ENCODE assay signal across 27 cellular contexts in genomic region chr14:91425720-91426032, GRCh38. TPM values are rescaled to one million over a fixed set of nuclear protein-coding genes. Genes with fewer than 3 reads are reported as not detected.
DNase-seq lines count a peak whose midpoint lies in the region; ATAC-seq and TF ChIP-seq lines count a peak whose summit lies in the region.
"Had no signal": no experiment of that assay in that cellular context is flagged by ENCODE, and none has a peak within 500 bp of the region (broad histone marks: within the 10 kb centered on the region; RNA-seq: fewer than 3 reads in every experiment).

No MANE protein-coding gene starts in this region.

- H3F3A ChIP-seq in DOHH2 (ENCODE audit: control insufficient read depth, insufficient read depth) = no peaks in the 10 kb centered on the region

- H3K23ac ChIP-seq in trophoblast cell (ENCODE audit: low read length) = no peak overlapping the region

- no peak for ATAC-seq in naive thymus-derived CD4-positive, alpha-beta T cell
- no peak for ATAC-seq in HG03196 (IDR thresholded peaks at IDR 0.05; ENCODE audit: unreplicated experiment)
- ATAC-seq: right cardiac atrium had no signal

- H3K9me3 ChIP-seq in DOHH2 (ENCODE audit: control insufficient read depth, insufficient read depth, low read length) (no peaks in the 10 kb centered on the region), left ventricle myocardium inferior (replicated peaks) (no peaks in the 10 kb centered on the region), MG63 (no peaks in the 10 kb centered on the region), trophoblast cell (ENCODE audit: insufficient read depth, low read depth, low read length) (no peaks in the 10 kb centered on the region)
- H3K9me3 ChIP-seq in naive thymus-derived CD4-positive, alpha-beta T cell (ENCODE audit: control insufficient read depth in 2 of 3, low read length in 3 of 3) = no peaks in the 10 kb centered on the region
- H3K9me3 ChIP-seq: BLaER1 treated with 17β-estradiol and CSF1 and Interleukin-3, amounts not matched to agents 10 nM and 100 nM; HAP-1; tibial nerve had no signal

- no peak overlapping the region for H3K18ac ChIP-seq in trophoblast cell (ENCODE audit: low read length)

- intact Hi-C loops in naive thymus-derived CD4-positive, alpha-beta T cell (cut with micrococcal nuclease) = no loop called here
- intact Hi-C loops in left ventricle myocardium inferior (cut with micrococcal nuclease) = no loop called here

- H3K14ac ChIP-seq in trophoblast cell (ENCODE audit: low read length) = no peak overlapping the region

- WGBS in trophoblast cell (ENCODE audit: extremely low coverage, insufficient coverage, insufficient read length) = no CpG with 5 or more reads among the region's 9 CpGs

- H3K4me1 ChIP-seq in DOHH2 (ENCODE audit: control insufficient read depth, low read length) (peaks cover 28% of the 10 kb centered on the region), left ventricle myocardium inferior (no peaks in the 10 kb centered on the region), trophoblast cell (ENCODE audit: control insufficient read depth in 1 of 2, insufficient read depth in 2 of 2, low read length in 2 of 2) (peaks cover 0 to 2% of the 10 kb centered on the region in 2 experiments)
- peaks cover 3% of the 10 kb centered on the region in 2 donors for H3K4me1 ChIP-seq in naive thymus-derived CD4-positive, alpha-beta T cell (ENCODE audit: control insufficient read depth in 2 of 2, insufficient read depth in 2 of 2, low read length in 2 of 2)
- H3K4me1 ChIP-seq: HAP-1, tibial nerve had no signal

- H3K9me2 ChIP-seq in DOHH2 (replicated peaks; ENCODE audit: control insufficient read depth, low read length) = no peaks in the 10 kb centered on the region

- TF ChIP-seq CTCF in DOHH2 (IDR thresholded peaks at IDR 0.05; ENCODE audit: low read depth, low read length, poor library complexity, severe bottlenecking) (no peak), left ventricle myocardium inferior (IDR thresholded peaks at IDR 0.05; ENCODE audit: borderline replicate concordance) (no peak)

- no peaks in the 10 kb centered on the region for H3K9me3 Mint-ChIP-seq in naive thymus-derived CD4-positive, alpha-beta T cell
- H3K9me3 Mint-ChIP-seq: activated T-cell treated with anti-CD3 and anti-CD28 coated beads, Interleukin-2, amount 50 U/mL, for 24 hours had no signal

- CTCF ChIA-PET in naive thymus-derived CD4-positive, alpha-beta T cell (lab: Charles Lee) = interaction anchor here (0.6 to 1.2 kb wide), 4 partner anchors 26 to 307 kb away, joined by 3 read pairs; no protein-coding TSS in a partner anchor

- no peak overlapping the region for H3K4me3 Mint-ChIP-seq in naive thymus-derived CD4-positive, alpha-beta T cell
- H3K4me3 Mint-ChIP-seq: activated CD4-positive, alpha-beta T cell treated with anti-CD3 and anti-CD28 coated beads, Interleukin-2, amount 10 ng/mL, durations not matched to agents 24 days and 14 days; activated T-cell treated with anti-CD3 and anti-CD28 coated beads, Interleukin-2, amount 50 U/mL, for 24 hours had no signal

- H3K27me3 Mint-ChIP-seq in naive thymus-derived CD4-positive, alpha-beta T cell = peaks cover 0 to 4% (median 0%) of the 10 kb centered on the region in 5 donors
- H3K27me3 Mint-ChIP-seq: activated T-cell treated with anti-CD3 and anti-CD28 coated beads, Interleukin-2, amount 50 U/mL, for 24 hours had no signal

- H4K8ac ChIP-seq in trophoblast cell (ENCODE audit: low read depth, low read length) = no peak overlapping the region

- H3K4me3 ChIP-seq in DOHH2 (ENCODE audit: low read length) (peak overlapping the region; percentile 46), left ventricle myocardium inferior (no peak overlapping the region), MG63 (no peak overlapping the region), trophoblast cell (ENCODE audit: low read depth, low read length) (no peak overlapping the region)
- no peak overlapping the region for H3K4me3 ChIP-seq in naive thymus-derived CD4-positive, alpha-beta T cell (ENCODE audit: low read length)
- H3K4me3 ChIP-seq: BLaER1 treated with 17β-estradiol and CSF1 and Interleukin-3, amounts not matched to agents 10 nM and 100 nM; cardiac muscle cell; coronary artery; HAP-1; tibial nerve had no signal

- no peak overlapping the region for H2BK5ac ChIP-seq in trophoblast cell (ENCODE audit: low read depth, low read length, poor library complexity)

- H4K12ac ChIP-seq in trophoblast cell (ENCODE audit: low read depth, low read length) = no peak overlapping the region

- H3K79me1 ChIP-seq in trophoblast cell (ENCODE audit: low read length) = no peaks in the 10 kb centered on the region

- no peak overlapping the region for H2BK120ac ChIP-seq in trophoblast cell (ENCODE audit: insufficient read depth, low read length, poor library complexity)

- H3K36me3 ChIP-seq in DOHH2 (ENCODE audit: control insufficient read depth, low read length) (no peaks in the 10 kb centered on the region), left ventricle myocardium inferior (no peaks in the 10 kb centered on the region), MG63 (no peaks in the 10 kb centered on the region), trophoblast cell (ENCODE audit: control insufficient read depth in 1 of 2, insufficient read depth in 2 of 2, low read length in 2 of 2) (no peaks in the 10 kb centered on the region)
- no peaks in the 10 kb centered on the region for H3K36me3 ChIP-seq in naive thymus-derived CD4-positive, alpha-beta T cell (ENCODE audit: control insufficient read depth in 2 of 3, insufficient read depth in 3 of 3, low read length in 3 of 3)
- H3K36me3 ChIP-seq: BLaER1 treated with 17β-estradiol and CSF1 and Interleukin-3, amounts not matched to agents 10 nM and 100 nM; cardiac muscle cell; HAP-1; tibial nerve; WERI-Rb-1 had no signal

- no peak overlapping the region for H3K4ac ChIP-seq in trophoblast cell (ENCODE audit: low read depth, low read length)

- H3K4me2 ChIP-seq in DOHH2 (ENCODE audit: low read length) = peak overlapping the region; percentile 40
- no peak overlapping the region for H3K4me2 ChIP-seq in trophoblast cell (ENCODE audit: low read length)

- H3K79me2 ChIP-seq in DOHH2 (ENCODE audit: control insufficient read depth, low read length) = peaks cover 33% of the 10 kb centered on the region
- no peaks in the 10 kb centered on the region for H3K79me2 ChIP-seq in trophoblast cell (ENCODE audit: control insufficient read depth, insufficient read depth, low read length, poor library complexity)

- H3K27ac Mint-ChIP-seq in naive thymus-derived CD4-positive, alpha-beta T cell = peak overlapping the region in 5 of 9 donors; percentile 8 to 69 (median 27)
- H3K27ac Mint-ChIP-seq: activated CD4-positive, alpha-beta T cell treated with anti-CD3 and anti-CD28 coated beads, Interleukin-2, amount 10 ng/mL, durations not matched to agents 24 days and 14 days; activated T-cell treated with anti-CD3 and anti-CD28 coated beads, Interleukin-2, amount 50 U/mL, for 24 hours had no signal

- DNase-seq in MV-4-11 (lab: John Stamatoyannopoulos, UW) (peak; percentile 66), SIG-M5 (lab: John Stamatoyannopoulos, UW) (peak; percentile 13), left ventricle myocardium inferior (no peak), MG63 (no peak), trophoblast cell (no peak)
- no peak for DNase-seq in naive thymus-derived CD4-positive, alpha-beta T cell
- DNase-seq: activated CD4-positive, alpha-beta T cell treated with anti-CD3 and anti-CD28 coated beads, Interleukin-2, amount 10 ng/mL, durations not matched to agents 24 days and 14 days; activated T-cell treated with anti-CD3 and anti-CD28 coated beads, Interleukin-2, amount 50 U/mL, for 24 hours; COR-L47; effector CD8-positive, alpha-beta T cell; NCI-H1092; NCI-H187; NCI-H2171 treated with DMSO at 0.1 percent for 48 hours; NCI-H510A treated with DMSO at 0.1 percent for 48 hours; right cardiac atrium; SHP77 treated with DMSO at 0.1 percent for 48 hours; stimulated activated CD4-positive, alpha-beta T cell treated with anti-CD3 and anti-CD28 coated beads, Interleukin-2, amount 100 ng/mL, for 24 hours; SW 1271; T1000; WERI-Rb-1 had no signal

- H2AK5ac ChIP-seq in trophoblast cell (ENCODE audit: low read length) = no peak overlapping the region

- H3K9ac ChIP-seq in trophoblast cell (ENCODE audit: low read length) = no peak overlapping the region
- H3K9ac ChIP-seq: BLaER1 treated with 17β-estradiol and CSF1 and Interleukin-3, amounts not matched to agents 10 nM and 100 nM had no signal

- no peak overlapping the region for H2AFZ ChIP-seq in trophoblast cell (ENCODE audit: insufficient read depth, low read length, poor library complexity)

- no peak overlapping the region for H4K91ac ChIP-seq in trophoblast cell (ENCODE audit: low read depth, low read length)

- POLR2A ChIA-PET in naive thymus-derived CD4-positive, alpha-beta T cell (lab: Charles Lee) = interaction anchor here (1.6 kb wide), 1 partner anchor 10 kb away, joined by 6 read pairs; no protein-coding TSS in a partner anchor

- H3K27me3 ChIP-seq in DOHH2 (ENCODE audit: control insufficient read depth, low read length) (no peaks in the 10 kb centered on the region), left ventricle myocardium inferior (ENCODE audit: low read depth) (no peaks in the 10 kb centered on the region), MG63 (no peaks in the 10 kb centered on the region), trophoblast cell (ENCODE audit: insufficient read depth, low read length) (no peaks in the 10 kb centered on the region)
- H3K27me3 ChIP-seq in naive thymus-derived CD4-positive, alpha-beta T cell (ENCODE audit: control insufficient read depth in 2 of 2, insufficient read depth in 2 of 2, low read length in 2 of 2) = no peaks in the 10 kb centered on the region
- H3K27me3 ChIP-seq: BLaER1 treated with 17β-estradiol and CSF1 and Interleukin-3, amounts not matched to agents 10 nM and 100 nM; tibial nerve had no signal

- no peaks in the 10 kb centered on the region for H4K20me1 ChIP-seq in DOHH2 (ENCODE audit: control insufficient read depth, insufficient read depth, low read depth, low read length)
- H4K20me1 ChIP-seq: BLaER1 treated with 17β-estradiol and CSF1 and Interleukin-3, amounts not matched to agents 10 nM and 100 nM had no signal

- H3K4me1 Mint-ChIP-seq in naive thymus-derived CD4-positive, alpha-beta T cell = peaks cover 2 to 38% (median 20%) of the 10 kb centered on the region in 7 donors

- H3K27ac ChIP-seq in DOHH2 (ENCODE audit: low read depth, low read length) (no peak overlapping the region), left ventricle myocardium inferior (replicated peaks) (no peak overlapping the region), trophoblast cell (ENCODE audit: low read depth, low read length) (no peak overlapping the region)
- no peak overlapping the region for H3K27ac ChIP-seq in naive thymus-derived CD4-positive, alpha-beta T cell (ENCODE audit: low read depth, low read length)
- H3K27ac ChIP-seq: BLaER1 treated with 17β-estradiol and CSF1 and Interleukin-3, amounts not matched to agents 10 nM and 100 nM; cardiac muscle cell; coronary artery; tibial nerve; WERI-Rb-1 had no signal

- H2BK12ac ChIP-seq in trophoblast cell (ENCODE audit: low read length) = no peak overlapping the region

- H3K36me3 Mint-ChIP-seq in naive thymus-derived CD4-positive, alpha-beta T cell = no peaks in the 10 kb centered on the region

RNA-seq across cellular contexts. Expression of gene CCDC88C, which starts 8.1 kb away (rescaled TPM):
- 100 to 1,000 TPM; 189 to 324 (median 277) TPM for total RNA-seq in naive thymus-derived CD4-positive, alpha-beta T cell
- polyA plus RNA-seq in naive thymus-derived CD4-positive, alpha-beta T cell = 10 to 100 TPM; 23.6 to 44.9 TPM
- 2.8 TPM for total RNA-seq in left ventricle myocardium inferior
- 1.2 and 5.8 TPM in 2 replicates for total RNA-seq in MG63 (2014; rRNA removed; shearing (Covaris generic); ENCODE audit: low replicate concordance)
- 3.1 and 3.4 TPM in 2 replicates for polyA plus RNA-seq in trophoblast cell (2013)

Comparison
In these comparisons a context has a peak if more than half of its experiments do, and no peak if none do; other contexts are left out.
1. DNase-seq: peak in MV-4-11 (single experiment) and SIG-M5 (single experiment); none in naive thymus-derived CD4-positive, alpha-beta T cell (0 of 9), left ventricle myocardium inferior (single experiment), MG63 (single experiment) and trophoblast cell (0 of 2).
2. RNA of gene CCDC88C, which starts 8.1 kb away (total RNA-seq): 189 to 324 TPM in naive thymus-derived CD4-positive, alpha-beta T cell; 1.2 to 5.8 TPM in MG63 and 2.8 TPM in left ventricle myocardium inferior (single experiment); every median in the first group is over 10 times any median in the second.